In genomic region chr17:50472768-50473167, GRCh38 we compare ENCODE assay signal across 12 cellular contexts. TPM values are rescaled to one million over a fixed set of nuclear protein-coding genes. Genes with fewer than 3 reads are reported as not detected.
DNase-seq lines count a peak whose midpoint lies in the region; ATAC-seq and TF ChIP-seq lines count a peak whose summit lies in the region.
"Not testable (repeated sequence)": the region's sequence is repeated elsewhere in the genome, so short reads cannot be mapped to it uniquely, and the experiment has no call there.
"Had no signal": no experiment of that assay in that cellular context is flagged by ENCODE, and none has a peak within 500 bp of the region (broad histone marks: within the 10 kb centered on the region; RNA-seq: fewer than 3 reads in every experiment).

No MANE protein-coding gene starts in this region.

- not testable (repeated sequence) for H3K9me3 Mint-ChIP-seq in MCF 10A (ENCODE audit: unreplicated experiment)

- H3K4me1 Mint-ChIP-seq in MCF 10A (ENCODE audit: insufficient read depth, unreplicated experiment) = not testable (repeated sequence)

- H3K27me3 Mint-ChIP-seq in MCF 10A (ENCODE audit: insufficient read depth, unreplicated experiment) = not testable (repeated sequence)

- H3K4me3 ChIP-seq in AG10803 (ENCODE audit: low read length); HCT116 (replicated peaks in 1 of 2; ENCODE audit: low read depth in 1 of 2, low read length in 2 of 2); fibroblast of mammary gland (ENCODE audit: control insufficient read depth, low read depth, low read length); osteoblast (ENCODE audit: insufficient read depth, low read length): not testable (repeated sequence)

- H3K9ac ChIP-seq in HCT116 (ENCODE audit: low read length) = not testable (repeated sequence)

- H3K4me3 Mint-ChIP-seq in MCF 10A (ENCODE audit: unreplicated experiment) = not testable (repeated sequence)

- not testable (repeated sequence) for H3K4me1 ChIP-seq in HCT116 (ENCODE audit: control insufficient read depth in 1 of 2, insufficient read depth in 2 of 2, low read length in 2 of 2); osteoblast (ENCODE audit: insufficient read depth, low read length)

- not testable (repeated sequence) for H3K27me3 ChIP-seq in HCT116 (ENCODE audit: insufficient read depth, low read length)
- peaks cover 19% of the 10 kb centered on the region for H3K27me3 ChIP-seq in osteoblast (ENCODE audit: insufficient read depth, low read length)

- H3K36me3 Mint-ChIP-seq in MCF 10A (ENCODE audit: insufficient read depth, unreplicated experiment) = peaks cover 15% of the 10 kb centered on the region

- not testable (repeated sequence) for TF ChIP-seq RAD21 in HCT116 (IDR thresholded peaks at IDR 0.05; ENCODE audit: low read depth)

- H4K20me1 ChIP-seq in HCT116 (ENCODE audit: insufficient read depth) = not testable (repeated sequence)
- H4K20me1 ChIP-seq in osteoblast (ENCODE audit: insufficient read depth, low read length) = peaks cover 12% of the 10 kb centered on the region

- H3K4me2 ChIP-seq in HCT116 (ENCODE audit: low read length); osteoblast (ENCODE audit: insufficient read depth, low read length): not testable (repeated sequence)

- RAD21 ChIA-PET in HCT116 (lab: Charles Lee; ENCODE audit: low non-redundant PET in 1 of 2, low total read pairs in 2 of 2, uncharacterized antibody in 2 of 2, unreplicated experiment in 2 of 2) = not testable (repeated sequence)

- not testable (repeated sequence) for H3K36me3 ChIP-seq in HCT116 (ENCODE audit: control insufficient read depth in 1 of 2, insufficient read depth in 2 of 2, low read length in 2 of 2); osteoblast (ENCODE audit: insufficient read depth, low read length)

- H2AFZ ChIP-seq in HCT116 (ENCODE audit: low read depth, low read length, poor library complexity, severe bottlenecking); osteoblast (ENCODE audit: low read length): not testable (repeated sequence)

- ATAC-seq in HCT116 = peak; percentile 29; the same call in 1 of the 2 replicates

- TF ChIP-seq POLR2A in HCT116 (IDR thresholded peaks at IDR 0.05; ENCODE audit: borderline replicate concordance, extremely low read depth, insufficient read depth, insufficient read length) = not testable (repeated sequence)

- BruUV-seq in HCT116 (replicated peaks; lab: Mats Ljungman, UMichigan); MCF 10A (replicated peaks; lab: Mats Ljungman, UMichigan): not testable (repeated sequence)

- CTCF ChIA-PET in HCT116 (lab: Charles Lee) = not testable (repeated sequence)
- CTCF ChIA-PET in MCF 10A (lab: Yijun Ruan, JAX) = interaction anchor here (0.6 to 1.4 kb wide), 5 partner anchors 9 to 110 kb away, joined by 3 to 7 read pairs (median 4); partner anchors contain the start of gene LRRC59

- peak; percentile 49 for TF ChIP-seq CTCF in AG10803 (conservative IDR thresholded peaks at IDR 0.05; ENCODE audit: low read length)
- TF ChIP-seq CTCF in HCT116 (IDR thresholded peaks at IDR 0.05 in 2 of 3, conservative IDR thresholded peaks at IDR 0.05 in 1 of 3; ENCODE audit: borderline replicate concordance in 1 of 3, insufficient read depth in 1 of 3, low read depth in 2 of 3, low read length in 2 of 3) = 0 out of 6 replicates have a peak, but pooled peaks of 1 of the 3 experiments have one; percentile 15
- TF ChIP-seq CTCF in MCF 10A (IDR thresholded peaks at IDR 0.05; ENCODE audit: unreplicated experiment) = not testable (repeated sequence)
- peak; percentile 40 for TF ChIP-seq CTCF in fibroblast of mammary gland (conservative IDR thresholded peaks at IDR 0.05; ENCODE audit: control insufficient read depth, insufficient read depth, low read depth, low read length)
- TF ChIP-seq CTCF in osteoblast (IDR thresholded peaks at IDR 0.05; ENCODE audit: extremely low read depth, low read depth, low read length) = peak; percentile 6

- POLR2A ChIA-PET in HCT116 (lab: Charles Lee) = not testable (repeated sequence)
- POLR2A ChIA-PET in MCF 10A (lab: Yijun Ruan, JAX) = interaction anchor here (0.5 to 1.2 kb wide), 3 partner anchors 13 to 339 kb away, joined by 3 to 4 read pairs (median 3); no protein-coding TSS in a partner anchor

- H3K27ac Mint-ChIP-seq in MCF 10A (ENCODE audit: low read depth, unreplicated experiment) = not testable (repeated sequence)

- H3K27ac ChIP-seq in HCT116 (ENCODE audit: low read depth, low read length); osteoblast (ENCODE audit: low read depth, low read length): not testable (repeated sequence)

- H3K9me3 ChIP-seq in HCT116 (ENCODE audit: control insufficient read depth in 1 of 2, insufficient read depth in 1 of 2, low read depth in 1 of 2, low read length in 2 of 2); osteoblast (ENCODE audit: low read depth, low read length): not testable (repeated sequence)

- in situ Hi-C loops in SK-MEL-5 (cut with HindIII; ENCODE audit: low pct_unique_long_range_greater_than_20kb, low sequenced_read_pairs) = not testable (repeated sequence)

- DNase-seq in AG10803 (ENCODE audit: low read depth) = peak; percentile 32
- not testable (repeated sequence) for DNase-seq in HCT116 (ENCODE audit: low read depth, low spot score)
- peak; percentile 74 for DNase-seq in SK-MEL-5 (ENCODE audit: low read depth, low spot score)
- DNase-seq in MCF 10A (ENCODE audit: unreplicated experiment) = peak; percentile 35
- peak; percentile 32 for DNase-seq in fibroblast of mammary gland (ENCODE audit: low read depth)
- DNase-seq in left kidney (ENCODE audit: low read depth, low spot score) = peak; percentile 33
- peak; percentile 66 for DNase-seq in osteoblast (ENCODE audit: insufficient read length, low spot score, missing footprints)
- peak; percentile 47 for DNase-seq in superior temporal gyrus (ENCODE audit: extremely low spot score)

- H3K9me2 ChIP-seq in HCT116 (ENCODE audit: insufficient read depth) = not testable (repeated sequence)

- intact Hi-C loops in HCT116 (cut with micrococcal nuclease); MCF 10A (cut with micrococcal nuclease): not testable (repeated sequence)

- H3K79me2 ChIP-seq in HCT116 (ENCODE audit: insufficient read depth, low read length); osteoblast (ENCODE audit: insufficient read depth, low read length): not testable (repeated sequence)

RNA-seq across cellular contexts. Expression of gene CHAD, which starts 4.1 kb away (rescaled TPM):
- total RNA-seq in HCT116 (2021; ENCODE audit: unreplicated experiment) = not detected
- polyA plus RNA-seq in HCT116 (2012) = 1.2 and 1.3 TPM in 2 replicates
- not detected in 2 replicates for total RNA-seq in SK-MEL-5 (2014; rRNA removed; shearing (Covaris generic))
- polyA plus RNA-seq in SK-MEL-5 (2015; cell fraction: cytosol; rRNA removed) = not detected in 2 replicates
- polyA plus RNA-seq in SK-MEL-5 (2015; cell fraction: nucleus; rRNA removed) = not detected in 2 replicates
- not detected in 2 replicates for total RNA-seq in MCF 10A (2022)
- not detected in 2 replicates for total RNA-seq in osteoblast
- total RNA-seq: CD4-positive, CD25-positive, alpha-beta regulatory T cell; H4; mononuclear cell; tibial nerve had no signal
- polyA plus RNA-seq: CD4-positive, CD25-positive, alpha-beta regulatory T cell had no signal

RNA-seq across cellular contexts. Expression of gene RSAD1, which starts 5.9 kb away (rescaled TPM):
- total RNA-seq in HCT116 (2021; ENCODE audit: unreplicated experiment) (82.7 TPM), MCF 10A (2022) (25.2 and 28.7 TPM in 2 replicates), osteoblast (23.9 and 26.5 TPM in 2 replicates)
- polyA plus RNA-seq in HCT116 (2012) = 50.4 and 56.4 TPM in 2 replicates
- 35.7 and 41.4 TPM in 2 replicates for total RNA-seq in SK-MEL-5 (2014; rRNA removed; shearing (Covaris generic))
- 50.8 and 52.6 TPM in 2 replicates for polyA plus RNA-seq in SK-MEL-5 (2015; cell fraction: cytosol; rRNA removed)
- 188 and 198 TPM in 2 replicates for polyA plus RNA-seq in SK-MEL-5 (2015; cell fraction: nucleus; rRNA removed)

RNA-seq across cellular contexts. Expression of gene MYCBPAP, which starts 35.5 kb away (rescaled TPM):
- total RNA-seq in HCT116 (2021; ENCODE audit: unreplicated experiment) (not detected), MCF 10A (2022) (0.19 TPM in 1 of 2 replicates, not detected in the other), osteoblast (0.36 and 0.88 TPM in 2 replicates)
- 0.45 TPM in 1 of 2 replicates, not detected in the other for polyA plus RNA-seq in HCT116 (2012)
- 0.32 and 1.5 TPM in 2 replicates for total RNA-seq in SK-MEL-5 (2014; rRNA removed; shearing (Covaris generic))
- polyA plus RNA-seq in SK-MEL-5 (2015; cell fraction: cytosol; rRNA removed) = 0.28 and 0.50 TPM in 2 replicates
- 1.4 TPM in 2 replicates for polyA plus RNA-seq in SK-MEL-5 (2015; cell fraction: nucleus; rRNA removed)
- total RNA-seq: H4 had no signal

RNA-seq across cellular contexts. Expression of gene ACSF2, which starts 46.8 kb away (rescaled TPM):
- total RNA-seq in HCT116 (2021; ENCODE audit: unreplicated experiment) (52.4 TPM), MCF 10A (2022) (10.5 and 17.8 TPM in 2 replicates), osteoblast (60.1 and 63.0 TPM in 2 replicates)
- polyA plus RNA-seq in HCT116 (2012) = 34.4 and 40.5 TPM in 2 replicates
- total RNA-seq in SK-MEL-5 (2014; rRNA removed; shearing (Covaris generic)) = 11.2 and 11.8 TPM in 2 replicates
- 1.2 and 3.0 TPM in 2 replicates for polyA plus RNA-seq in SK-MEL-5 (2015; cell fraction: cytosol; rRNA removed)
- polyA plus RNA-seq in SK-MEL-5 (2015; cell fraction: nucleus; rRNA removed) = 59.6 and 79.5 TPM in 2 replicates

RNA-seq across cellular contexts. Expression of gene EPN3, which starts 59.8 kb away (rescaled TPM):
- total RNA-seq in HCT116 (2021; ENCODE audit: unreplicated experiment) (17.8 TPM), MCF 10A (2022) (2.1 and 4.4 TPM in 2 replicates), osteoblast (not detected in 2 replicates)
- 11.6 and 12.0 TPM in 2 replicates for polyA plus RNA-seq in HCT116 (2012)
- 0.03 TPM in 1 of 2 replicates, not detected in the other for total RNA-seq in SK-MEL-5 (2014; rRNA removed; shearing (Covaris generic))
- polyA plus RNA-seq in SK-MEL-5 (2015; cell fraction: cytosol; rRNA removed) = not detected in 2 replicates
- polyA plus RNA-seq in SK-MEL-5 (2015; cell fraction: nucleus; rRNA removed) = not detected in 2 replicates
- total RNA-seq: CD4-positive, CD25-positive, alpha-beta regulatory T cell; H4; mononuclear cell had no signal
- polyA plus RNA-seq: CD4-positive, CD25-positive, alpha-beta regulatory T cell had no signal
